In genomic region chr7:21898265-21898930, GRCh38 we compare ENCODE assay signal across 8 cellular contexts. TPM values are rescaled to one million over a fixed set of nuclear protein-coding genes. Genes with fewer than 3 reads are reported as not detected.
DNase-seq lines count a peak whose midpoint lies in the region; ATAC-seq and TF ChIP-seq lines count a peak whose summit lies in the region.

No MANE protein-coding gene starts in this region.

- TF ChIP-seq CTCF in brain microvascular endothelial cell (IDR thresholded peaks at IDR 0.05; ENCODE audit: low read depth, low read length, missing control alignments) (no peak), transverse colon (IDR thresholded peaks at IDR 0.05) (no peak)

- H3K27ac ChIP-seq in brain microvascular endothelial cell (no peak overlapping the region), transverse colon (peak overlapping the region in 2 of 4 donors; percentile 51 to 52)

- 77 to 90% methylated on average over 10 to 17 of the region's 17 CpGs for WGBS in transverse colon (ENCODE audit: low coverage in 1 of 2), 2 donors

- in situ Hi-C loops in brain microvascular endothelial cell (cut with HindIII; ENCODE audit: low pct_ligation_motif_present, low sequenced_read_pairs): no loop called here
- in situ Hi-C loops in transverse colon (cut with MboI; ENCODE audit: low pct_ligation_motif_present in 1 of 4, low pct_unique_long_range_greater_than_20kb in 1 of 4, low sequenced_read_pairs in 3 of 4): no loop called here

- no peaks in the 10 kb centered on the region for H3K27me3 Mint-ChIP-seq in activated CD8-positive, alpha-beta memory T cell treated with anti-CD3 and anti-CD28 coated beads, Interleukin-2, amount 10 ng/mL, durations not matched to agents 7 days and 5 days
- no peaks in the 10 kb centered on the region for H3K27me3 Mint-ChIP-seq in T-cell
- H3K27me3 Mint-ChIP-seq in stimulated activated memory B cell treated with anti-CD40 and anti-IgM and Interleukin-4, amounts not matched to agents 10 μg/mL and 1 μg/mL and 100 μg/mL, for 72 hours: no peaks in the 10 kb centered on the region

- H3K4me3 ChIP-seq in brain microvascular endothelial cell (ENCODE audit: low read depth, low read length): no peak overlapping the region
- H3K4me3 ChIP-seq in transverse colon: no peak overlapping the region

- H3K36me3 ChIP-seq in brain microvascular endothelial cell (replicated peaks) (peaks cover 15% of the 10 kb centered on the region), transverse colon (no peaks in the 10 kb centered on the region)

- peak; percentile 56 for DNase-seq in activated CD8-positive, alpha-beta memory T cell treated with anti-CD3 and anti-CD28 coated beads, Interleukin-2, amount 10 ng/mL, durations not matched to agents 7 days and 5 days
- no peak for DNase-seq in activated CD8-positive, alpha-beta memory T cell treated with anti-CD3 and anti-CD28 coated beads for 24 hours
- DNase-seq in T-cell: peak in 23 of 34 experiments; percentile 0 to 34 (median 10)
- no peak for DNase-seq in brain microvascular endothelial cell
- DNase-seq in transverse colon: no peak
- no peak for DNase-seq in NCI-H226

- no peak for TF ChIP-seq POLR2A in transverse colon (IDR thresholded peaks at IDR 0.05)

- CTCF ChIA-PET in activated CD8-positive, alpha-beta memory T cell treated with anti-CD3 and anti-CD28 coated beads, Interleukin-2, amount 10 ng/mL, durations not matched to agents 7 days and 5 days (lab: Charles Lee): interaction anchor here (0.9 kb wide), 1 partner anchor 46 kb away, joined by 4 read pairs; no protein-coding TSS in a partner anchor
- CTCF ChIA-PET in T-cell (lab: Charles Lee): interaction anchor here in 1 of 2 donors (0.9 kb wide), 1 partner anchor 15 kb away, joined by 3 read pairs; no protein-coding TSS in a partner anchor

- no peaks in the 10 kb centered on the region for H3K9me3 Mint-ChIP-seq in activated CD8-positive, alpha-beta memory T cell treated with anti-CD3 and anti-CD28 coated beads, Interleukin-2, amount 10 ng/mL, durations not matched to agents 7 days and 5 days (ENCODE audit: low read depth)
- no peaks in the 10 kb centered on the region for H3K9me3 Mint-ChIP-seq in T-cell
- peaks cover 2% of the 10 kb centered on the region for H3K9me3 Mint-ChIP-seq in stimulated activated memory B cell treated with anti-CD40 and anti-IgM and Interleukin-4, amounts not matched to agents 10 μg/mL and 1 μg/mL and 100 μg/mL, for 72 hours

- ATAC-seq in activated CD8-positive, alpha-beta memory T cell treated with anti-CD3 and anti-CD28 coated beads, Interleukin-2, amount 10 ng/mL, durations not matched to agents 7 days and 5 days: peak; percentile 85
- ATAC-seq in HG02981 (IDR thresholded peaks at IDR 0.05; ENCODE audit: unreplicated experiment) (peak; percentile 75), T-cell (replicated peaks in 1 of 4) (peak; percentile 70 to 93 (median 85))
- peak; percentile 86 for ATAC-seq in stimulated activated memory B cell treated with anti-CD40 and anti-IgM and Interleukin-4, amounts not matched to agents 10 μg/mL and 1 μg/mL and 100 μg/mL, for 72 hours

- peaks cover 54% of the 10 kb centered on the region for H3K36me3 Mint-ChIP-seq in activated CD8-positive, alpha-beta memory T cell treated with anti-CD3 and anti-CD28 coated beads, Interleukin-2, amount 10 ng/mL, durations not matched to agents 7 days and 5 days
- H3K36me3 Mint-ChIP-seq in T-cell: peaks cover 12% of the 10 kb centered on the region
- peaks cover 58% of the 10 kb centered on the region for H3K36me3 Mint-ChIP-seq in stimulated activated memory B cell treated with anti-CD40 and anti-IgM and Interleukin-4, amounts not matched to agents 10 μg/mL and 1 μg/mL and 100 μg/mL, for 72 hours

- H3K4me1 ChIP-seq in transverse colon: no peaks in the 10 kb centered on the region

- H3K27ac Mint-ChIP-seq in activated CD8-positive, alpha-beta memory T cell treated with anti-CD3 and anti-CD28 coated beads, Interleukin-2, amount 10 ng/mL, durations not matched to agents 7 days and 5 days: peak overlapping the region; percentile 94
- peak overlapping the region; percentile 92 to 97 for H3K27ac Mint-ChIP-seq in T-cell
- peak overlapping the region; percentile 97 for H3K27ac Mint-ChIP-seq in stimulated activated memory B cell treated with anti-CD40 and anti-IgM and Interleukin-4, amounts not matched to agents 10 μg/mL and 1 μg/mL and 100 μg/mL, for 72 hours

- H3K9me3 ChIP-seq in transverse colon: no peaks in the 10 kb centered on the region

- peaks cover 19% of the 10 kb centered on the region for H3K4me1 Mint-ChIP-seq in activated CD8-positive, alpha-beta memory T cell treated with anti-CD3 and anti-CD28 coated beads, Interleukin-2, amount 10 ng/mL, durations not matched to agents 7 days and 5 days
- peaks cover 21 to 27% (median 24%) of the 10 kb centered on the region in 3 donors for H3K4me1 Mint-ChIP-seq in T-cell
- H3K4me1 Mint-ChIP-seq in stimulated activated memory B cell treated with anti-CD40 and anti-IgM and Interleukin-4, amounts not matched to agents 10 μg/mL and 1 μg/mL and 100 μg/mL, for 72 hours: peaks cover 21% of the 10 kb centered on the region

- POLR2A ChIA-PET in T-cell (lab: Charles Lee): no interaction called here

- H3K27me3 ChIP-seq in brain microvascular endothelial cell (replicated peaks) (no peaks in the 10 kb centered on the region), transverse colon (no peaks in the 10 kb centered on the region)

- TF ChIP-seq EP300 in transverse colon (IDR thresholded peaks at IDR 0.05; ENCODE audit: low read depth): no peak

- peak overlapping the region; percentile 72 for H3K4me3 Mint-ChIP-seq in activated CD8-positive, alpha-beta memory T cell treated with anti-CD3 and anti-CD28 coated beads, Interleukin-2, amount 10 ng/mL, durations not matched to agents 7 days and 5 days
- peak overlapping the region; percentile 75 to 79 (median 78) for H3K4me3 Mint-ChIP-seq in T-cell
- peak overlapping the region; percentile 83 for H3K4me3 Mint-ChIP-seq in stimulated activated memory B cell treated with anti-CD40 and anti-IgM and Interleukin-4, amounts not matched to agents 10 μg/mL and 1 μg/mL and 100 μg/mL, for 72 hours

- intact Hi-C loops in transverse colon (cut with DNase I; ENCODE audit: low total_unique reads): no loop called here

RNA-seq across cellular contexts. Expression of gene CDCA7L, which starts 47.3 kb away (rescaled TPM):
- 100 to 1,000 TPM in 1 of 2 experiments, 10 to 100 TPM in 1; 59.0 to 103 TPM for total RNA-seq in activated CD8-positive, alpha-beta memory T cell treated with anti-CD3 and anti-CD28 coated beads, Interleukin-2, amount 10 ng/mL, durations not matched to agents 7 days and 5 days
- total RNA-seq in T-cell (10 to 100 TPM; 11.8 to 31.1 (median 21.4) TPM), transverse colon (10 to 100 TPM in 3 of 4 donors, 1 to 10 TPM in 1; 9.0 to 24.0 (median 13.2) TPM)

Comparison
In these comparisons a context has a peak if more than half of its experiments do, and no peak if none do; other contexts are left out.
1. DNase-seq: peak in activated CD8-positive, alpha-beta memory T cell treated with anti-CD3 and anti-CD28 coated beads, Interleukin-2, amount 10 ng/mL, durations not matched to agents 7 days and 5 days (single experiment) and T-cell (23 of 34); none in activated CD8-positive, alpha-beta memory T cell treated with anti-CD3 and anti-CD28 coated beads for 24 hours (single experiment), brain microvascular endothelial cell (single experiment), transverse colon (single experiment) and NCI-H226 (single experiment).
2. Peak in every context shown above with its lines, with median percentiles within 50 percentile points of each other: ATAC-seq, H3K27ac Mint-ChIP-seq and H3K4me3 Mint-ChIP-seq.